8 cellular contexts compared by ENCODE assay signal in the genomic region with DNA sequence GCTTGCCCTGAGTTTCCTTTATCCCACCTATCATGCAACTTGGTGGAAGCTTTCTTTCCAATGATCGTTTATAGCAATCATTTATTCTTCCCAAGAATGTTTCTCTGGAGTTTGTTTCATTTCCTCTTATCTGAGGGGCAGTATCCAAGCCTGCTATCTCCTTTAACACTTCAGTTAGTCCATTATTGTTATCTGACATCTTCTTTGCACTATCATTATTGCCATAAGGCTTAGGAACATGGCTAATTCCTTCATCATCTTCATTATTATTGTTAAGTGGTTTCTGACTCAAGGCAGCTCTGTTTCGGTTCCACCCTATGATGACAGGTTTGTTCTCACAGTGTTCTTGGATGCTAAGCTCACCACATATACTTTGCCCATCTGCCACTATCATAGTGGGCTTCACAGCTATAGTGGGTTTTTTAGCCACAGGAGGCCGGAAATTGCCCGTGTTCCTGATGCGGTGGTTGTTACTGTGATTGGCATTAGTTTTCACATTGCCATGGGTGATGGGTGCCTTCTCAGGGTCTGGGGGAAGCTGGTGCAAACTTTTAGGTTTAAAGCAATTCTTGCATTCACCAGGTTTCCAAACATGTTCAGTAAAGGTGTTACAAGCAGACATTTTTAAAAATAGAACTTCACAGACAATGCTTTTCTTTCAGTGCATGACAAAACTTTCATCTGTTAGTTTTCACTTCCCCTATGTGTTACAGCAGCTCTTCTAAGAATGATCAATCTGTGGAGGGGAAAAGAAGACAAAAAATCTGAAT.
DNase-seq lines count a peak whose midpoint lies in the region; ATAC-seq and TF ChIP-seq lines count a peak whose summit lies in the region.

No MANE protein-coding gene starts in this region.

- H3K9me3 ChIP-seq in HAP-1: no peaks in the 10 kb centered on the region

- DNase-seq in GM13976 (ENCODE audit: low spot score) (peak; percentile 36), endothelial cell (ENCODE audit: low spot score) (no peak), NCI-H146 (lab: John Stamatoyannopoulos, UW) (no peak), GM03348 (ENCODE audit: low spot score) (no peak), HAP-1 (ENCODE audit: low spot score in 2 of 2) (no peak), mesothelial cell of epicardium (ENCODE audit: low spot score in 2 of 2, unreplicated experiment in 2 of 2) (no peak)

- H3K36me3 ChIP-seq in HAP-1 (replicated peaks): no peaks in the 10 kb centered on the region

- H3K27me3 Mint-ChIP-seq in endothelial cell (ENCODE audit: unreplicated experiment) (peaks cover 5% of the 10 kb centered on the region), mesothelial cell of epicardium (ENCODE audit: low read depth) (no peaks in the 10 kb centered on the region)

- H3K27ac Mint-ChIP-seq in endothelial cell (ENCODE audit: unreplicated experiment) (peak overlapping the region; percentile 21), mesothelial cell of epicardium (no peak overlapping the region)

- peaks cover 25% of the 10 kb centered on the region for H3K4me1 Mint-ChIP-seq in endothelial cell (ENCODE audit: unreplicated experiment)
- H3K4me1 Mint-ChIP-seq in mesothelial cell of epicardium: peaks cover 30% of the 10 kb centered on the region

- H3K4me3 Mint-ChIP-seq in endothelial cell (ENCODE audit: unreplicated experiment) (no peak overlapping the region), mesothelial cell of epicardium (no peak overlapping the region)

- in situ Hi-C loops in GM13976 (cut with MboI; ENCODE audit: low sequenced_read_pairs, unreplicated experiment) (no loop called here), HAP-1 (cut with MboI; ENCODE audit: low sequenced_read_pairs) (no loop called here)

- peaks cover 46% of the 10 kb centered on the region for H3K36me3 Mint-ChIP-seq in endothelial cell (ENCODE audit: low read depth, unreplicated experiment)
- H3K36me3 Mint-ChIP-seq in mesothelial cell of epicardium: peaks cover 18% of the 10 kb centered on the region

- TF ChIP-seq CTCF in GM13976 (IDR thresholded peaks at IDR 0.05; ENCODE audit: borderline replicate concordance, control extremely low read depth, extremely low read depth, insufficient read depth, missing control alignments): no peak
- no peak for TF ChIP-seq CTCF in endothelial cell (IDR thresholded peaks at IDR 0.05; ENCODE audit: unreplicated experiment)
- no peak for TF ChIP-seq CTCF in mesothelial cell of epicardium (IDR thresholded peaks at IDR 0.05; ENCODE audit: unreplicated experiment)

- H3K4me1 ChIP-seq in HAP-1: peaks cover 20% of the 10 kb centered on the region

- no peak overlapping the region for H3K4me3 ChIP-seq in HAP-1

- H3K9me3 Mint-ChIP-seq in endothelial cell (ENCODE audit: unreplicated experiment) (no peaks in the 10 kb centered on the region), mesothelial cell of epicardium (no peaks in the 10 kb centered on the region)

- H3K27me3 ChIP-seq in HAP-1 (ENCODE audit: low read depth): no peaks in the 10 kb centered on the region

- ATAC-seq in GM21390 (IDR thresholded peaks at IDR 0.05; ENCODE audit: unreplicated experiment) (peak; percentile 60), HG03460 (IDR thresholded peaks at IDR 0.05; ENCODE audit: unreplicated experiment) (peak; percentile 49)
